ENCODE assay signal across 8 cellular contexts in the genomic region with DNA sequence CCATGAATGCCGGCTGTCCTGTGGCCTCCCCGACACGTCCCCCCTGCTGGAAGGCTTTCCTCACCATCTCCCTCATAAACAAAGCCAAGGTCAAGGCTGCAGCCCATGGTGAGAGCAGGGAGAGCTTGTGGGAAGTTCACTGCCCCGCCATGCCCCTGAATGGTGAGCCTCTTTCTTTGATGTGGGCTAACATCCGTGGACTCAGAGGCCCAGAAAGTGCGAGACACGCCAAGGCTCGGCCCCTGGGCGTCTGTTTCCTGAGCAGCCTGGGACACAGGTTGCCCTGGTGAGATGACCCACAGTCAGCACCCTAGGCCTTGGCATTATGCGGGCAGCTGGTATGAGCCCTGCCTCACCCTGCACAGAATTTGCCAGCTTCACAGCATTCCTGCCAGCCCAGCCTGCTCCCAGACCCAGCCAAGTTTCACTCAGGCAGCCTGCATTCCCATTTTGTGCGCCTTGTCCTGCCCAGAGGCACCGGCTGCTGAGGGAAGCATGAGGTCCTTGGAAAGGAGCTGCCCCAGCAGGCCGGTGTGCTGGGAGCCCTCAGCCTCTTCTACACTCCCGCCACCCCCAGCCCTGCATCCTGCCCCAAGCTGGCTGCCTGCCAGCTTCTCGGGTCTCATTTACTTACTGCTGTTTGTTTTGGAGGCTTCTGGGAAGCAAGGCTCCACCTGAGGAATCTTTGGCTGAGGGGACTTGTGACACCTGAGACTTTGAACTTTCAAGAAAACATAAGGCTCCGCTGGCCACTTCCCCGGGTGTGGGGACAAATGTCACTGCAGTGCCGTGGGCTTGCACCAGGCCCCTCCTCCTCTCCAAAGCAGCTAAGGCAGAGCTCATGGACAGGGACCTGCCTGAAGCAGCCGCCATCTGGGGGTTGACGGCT. TPM values are rescaled to one million over a fixed set of nuclear protein-coding genes. Genes with fewer than 3 reads are reported as not detected.
DNase-seq lines count a peak whose midpoint lies in the region; ATAC-seq, FAIRE-seq and TF ChIP-seq lines count a peak whose summit lies in the region.

No MANE protein-coding gene starts in this region.

- no peak overlapping the region for H3K4me3 ChIP-seq in endothelial cell of umbilical vein (replicated peaks in 1 of 3; ENCODE audit: insufficient read depth in 1 of 3, low read depth in 1 of 3, low read length in 3 of 3)
- H3K4me3 ChIP-seq in parathyroid adenoma (ENCODE audit: low read depth, low read length), result no peak overlapping the region
- H3K4me3 ChIP-seq in smooth muscle cell, result no peak overlapping the region

- BruUV-seq in endothelial cell of umbilical vein (replicated peaks; lab: Mats Ljungman, UMichigan), result no TSS peak

- intact Hi-C loops in endothelial cell of umbilical vein (cut with micrococcal nuclease), result no loop called here

- H3K9me1 ChIP-seq in endothelial cell of umbilical vein (replicated peaks; ENCODE audit: control insufficient read depth, extremely low read depth, insufficient read depth, low read length), result no peaks in the 10 kb centered on the region

- H3K4me1 ChIP-seq in endothelial cell of umbilical vein (ENCODE audit: control insufficient read depth, extremely low read depth, insufficient read depth, low read length), result peaks cover 36% of the 10 kb centered on the region
- H3K4me1 ChIP-seq in parathyroid adenoma, result no peaks in the 10 kb centered on the region
- H3K4me1 ChIP-seq in smooth muscle cell (ENCODE audit: low read depth), result peaks cover 4% of the 10 kb centered on the region

- 53% methylated on average over 20 of the region's 20 CpGs for WGBS in smooth muscle cell (ENCODE audit: low lambda C conversion rate)

- H3K27ac ChIP-seq in endothelial cell of umbilical vein (ENCODE audit: insufficient read depth, low read depth, low read length), result no peak overlapping the region
- no peak overlapping the region for H3K27ac ChIP-seq in parathyroid adenoma
- H3K27ac ChIP-seq in smooth muscle cell (ENCODE audit: low read depth), result no peak overlapping the region

- H3K79me2 ChIP-seq in endothelial cell of umbilical vein (ENCODE audit: control insufficient read depth, insufficient read depth, low read length), result no peaks in the 10 kb centered on the region
- no peaks in the 10 kb centered on the region for H3K79me2 ChIP-seq in parathyroid adenoma
- no peaks in the 10 kb centered on the region for H3K79me2 ChIP-seq in smooth muscle cell (ENCODE audit: low read depth)

- H2AFZ ChIP-seq in endothelial cell of umbilical vein (ENCODE audit: low read depth, low read length), result no peak overlapping the region
- H2AFZ ChIP-seq in parathyroid adenoma, result peak overlapping the region; percentile 68
- no peak overlapping the region for H2AFZ ChIP-seq in smooth muscle cell (ENCODE audit: low read depth)

- H3K9me3 ChIP-seq in endothelial cell of umbilical vein (replicated peaks; ENCODE audit: control insufficient read depth, insufficient read depth, low read length) (no peaks in the 10 kb centered on the region), parathyroid adenoma (ENCODE audit: control insufficient read depth, low read length) (no peaks in the 10 kb centered on the region), smooth muscle cell (replicated peaks; ENCODE audit: low read depth) (no peaks in the 10 kb centered on the region)

- H3F3A ChIP-seq in smooth muscle cell (ENCODE audit: low read depth), result peaks cover 5% of the 10 kb centered on the region

- DNase-seq in activated gamma-delta T cell treated with Interleukin-2 at 50 U/mL for 16 hours (peak; percentile 14), activated gamma-delta T cell (lab: John Stamatoyannopoulos, UW) (no peak), SHP77 (lab: John Stamatoyannopoulos, UW) (peak; percentile 66 to 71), endothelial cell of umbilical vein (ENCODE audit: low read depth, low spot score) (peak; percentile 63), smooth muscle cell (lab: John Stamatoyannopoulos, UW; ENCODE audit: unreplicated experiment) (no peak)

- no peaks in the 10 kb centered on the region for H4K20me1 ChIP-seq in endothelial cell of umbilical vein (replicated peaks; ENCODE audit: control insufficient read depth, extremely low read depth, insufficient read depth, low read length)
- H4K20me1 ChIP-seq in smooth muscle cell (ENCODE audit: low read depth), result no peaks in the 10 kb centered on the region

- H3K27me3 ChIP-seq in endothelial cell of umbilical vein (ENCODE audit: control insufficient read depth in 2 of 2, insufficient read depth in 2 of 2, low read length in 2 of 2) (no peaks in the 10 kb centered on the region), parathyroid adenoma (ENCODE audit: control insufficient read depth, insufficient read depth, low read length) (no peaks in the 10 kb centered on the region), smooth muscle cell (ENCODE audit: low read depth) (no peaks in the 10 kb centered on the region)

- H3K9ac ChIP-seq in endothelial cell of umbilical vein (replicated peaks; ENCODE audit: extremely low read depth, insufficient read depth, low read length), result no peak overlapping the region
- H3K9ac ChIP-seq in parathyroid adenoma, result no peak overlapping the region
- H3K9ac ChIP-seq in smooth muscle cell (ENCODE audit: low read depth), result no peak overlapping the region

- no peak for TF ChIP-seq CTCF in endothelial cell of umbilical vein (IDR thresholded peaks at IDR 0.05; ENCODE audit: extremely low read depth in 1 of 2, insufficient read depth in 1 of 2, low read depth in 1 of 2, low read length in 2 of 2)
- TF ChIP-seq CTCF in parathyroid adenoma (IDR thresholded peaks at IDR 0.05), result no peak
- TF ChIP-seq CTCF in smooth muscle cell (IDR thresholded peaks at IDR 0.05; ENCODE audit: borderline replicate concordance, insufficient read depth, poor library complexity, severe bottlenecking), result no peak

- peak; percentile 52 for FAIRE-seq in endothelial cell of umbilical vein (lab: Jason Lieb, UNC)

- no peaks in the 10 kb centered on the region for H3K36me3 ChIP-seq in endothelial cell of umbilical vein (ENCODE audit: control insufficient read depth in 2 of 2, extremely low read depth in 1 of 2, insufficient read depth in 2 of 2, low read length in 2 of 2)
- no peaks in the 10 kb centered on the region for H3K36me3 ChIP-seq in parathyroid adenoma (ENCODE audit: control insufficient read depth, insufficient read depth, low read length)
- no peaks in the 10 kb centered on the region for H3K36me3 ChIP-seq in smooth muscle cell (ENCODE audit: low read depth)

- dilution Hi-C loops in endothelial cell of umbilical vein (cut with MboI; ENCODE audit: extremely low pct_ligation_motif_present, low sequenced_read_pairs), result no loop called here

- H3K4me2 ChIP-seq in endothelial cell of umbilical vein (ENCODE audit: insufficient read depth, low read length) (no peak overlapping the region), parathyroid adenoma (ENCODE audit: low read length) (no peak overlapping the region), smooth muscle cell (no peak overlapping the region)

- TF ChIP-seq POLR2A in endothelial cell of umbilical vein (IDR thresholded peaks at IDR 0.05; ENCODE audit: low read depth, low read length), result no peak

- CTCF ChIA-PET in endothelial cell of umbilical vein (lab: Charles Lee), result interaction anchor here (0.9 to 1.9 kb wide), 9 partner anchors 10 to 392 kb away, joined by 3 to 5 read pairs (median 4); partner anchors contain the start of genes DTL, INTS7 and SLC30A1

- ATAC-seq in GM21381 (IDR thresholded peaks at IDR 0.05; ENCODE audit: unreplicated experiment), result no peak
- no peak for ATAC-seq in GM18907 (IDR thresholded peaks at IDR 0.05; ENCODE audit: unreplicated experiment)

- POLR2A ChIA-PET in endothelial cell of umbilical vein (lab: Charles Lee), result interaction anchor here (1.3 kb wide), 1 partner anchor 65 kb away, joined by 3 read pairs; the partner anchor contains the start of gene SLC30A1

TF ChIP-seq in endothelial cell of umbilical vein, 7 proteins besides CTCF, POLR2A, EP300 and RAD21:
- TF ChIP-seq POLR2AphosphoS5 (IDR thresholded peaks at IDR 0.05; ENCODE audit: insufficient read depth, low read depth, low read length) (no peak), JUN (IDR thresholded peaks at IDR 0.05; ENCODE audit: borderline replicate concordance, insufficient read depth, insufficient read length, low read depth) (no peak), MAX (IDR thresholded peaks at IDR 0.05; ENCODE audit: insufficient read depth, insufficient read length) (no peak), GATA2 (IDR thresholded peaks at IDR 0.05; ENCODE audit: insufficient read depth, insufficient read length, low read depth, low read length) (no peak), EZH2 (IDR thresholded peaks at IDR 0.05; ENCODE audit: borderline replicate concordance, low read depth, low read length, severe bottlenecking) (no peak), FOS (IDR thresholded peaks at IDR 0.05; ENCODE audit: borderline replicate concordance, insufficient read depth, low read length) (no peak), MYC (IDR thresholded peaks at IDR 0.05; ENCODE audit: low read depth, low read length) (no peak)
TF ChIP-seq in endothelial cell of umbilical vein: peak in this region for 0.

RNA-seq across cellular contexts. Expression of gene NEK2, which starts 31.9 kb away (rescaled TPM):
- total RNA-seq in endothelial cell of umbilical vein, result 19.0 and 20.3 TPM in 2 replicates
- 4.1 and 6.6 TPM in 2 replicates for polyA plus RNA-seq in endothelial cell of umbilical vein
- 12.9 and 13.5 TPM in 2 replicates for polyA plus RNA-seq in endothelial cell of umbilical vein (2011; cell fraction: cytosol; rRNA removed)
- polyA plus RNA-seq in endothelial cell of umbilical vein (2011; cell fraction: nucleus; rRNA removed), result 7.9 and 10.6 TPM in 2 replicates
- 7.9 and 18.5 TPM in 2 replicates for polyA plus RNA-seq in endothelial cell of umbilical vein (2012)
- 10.0 and 10.3 TPM in 2 replicates for polyA minus RNA-seq in endothelial cell of umbilical vein
- 38.7 TPM for polyA minus RNA-seq in endothelial cell of umbilical vein (2011; cell fraction: cytosol; rRNA and poly(A)+ RNA removed)
- polyA minus RNA-seq in endothelial cell of umbilical vein (2011; cell fraction: nucleus; rRNA and poly(A)+ RNA removed), result 5.2 and 5.6 TPM in 2 replicates
- 6.8 and 12.6 TPM in 2 replicates for total RNA-seq in smooth muscle cell
- polyA plus RNA-seq in smooth muscle cell, result 5.8 and 7.2 TPM in 2 replicates

Comparison
In these comparisons a context has a peak if more than half of its experiments do, and no peak if none do; other contexts are left out.
1. DNase-seq: peak in activated gamma-delta T cell treated with Interleukin-2 at 50 U/mL for 16 hours (single experiment), SHP77 (2 of 2) and endothelial cell of umbilical vein (single experiment); none in activated gamma-delta T cell (single experiment) and smooth muscle cell (single experiment).